ENCODE assay signal across 31 cellular contexts in genomic region chr5:60183881-60184280, GRCh38.
A peak's percentile ranks its signal among the peaks of the same experiment; 100 is the strongest.
DNase-seq lines count a peak whose midpoint lies in the region; ATAC-seq and TF ChIP-seq lines count a peak whose summit lies in the region.
"Had no signal": no experiment of that assay in that cellular context is flagged by ENCODE, and none has a peak within 500 bp of the region (broad histone marks: within the 10 kb centered on the region; RNA-seq: fewer than 3 reads in every experiment).

No MANE protein-coding gene starts in this region.

- H3K36me3 Mint-ChIP-seq in nephron (ENCODE audit: low read depth): no peaks in the 10 kb centered on the region

- DNase-seq in RWPE1 (ENCODE audit: low spot score) (no peak), HCEC 1CT (no peak), superior temporal gyrus (ENCODE audit: extremely low spot score) (no peak), anterior cingulate cortex (lab: John Stamatoyannopoulos, UW) (no peak)
- DNase-seq: activated CD4-positive, alpha-beta T cell treated with anti-CD3 and anti-CD28 coated beads, Interleukin-2, amount 10 ng/mL, durations not matched to agents 7 days and 5 days; activated naive CD4-positive, alpha-beta T cell treated with Interleukin-2 at 50 U/mL for 16 hours; activated T-cell treated with anti-CD3 and anti-CD28 coated beads, Interleukin-2, amount 50 U/mL, for 48 hours; body of pancreas; dermis blood vessel endothelial cell; DMS153; esophagus squamous epithelium; gastrocnemius medialis; Kasumi-1; mesendoderm; NCI-H1092; NCI-H187 treated with DMSO at 0.1 percent for 48 hours; NCI-H524; SHP77; stimulated activated naive CD4-positive, alpha-beta T cell treated with Interleukin-2 at 50 U/mL for 16 hours; T-helper 9 cell; uterus had no signal

- peak overlapping the region; percentile 80 to 83 (median 83) for H3K27ac Mint-ChIP-seq in nephron
- H3K27ac Mint-ChIP-seq: activated CD4-positive, alpha-beta T cell treated with anti-CD3 and anti-CD28 coated beads, Interleukin-2, amount 10 ng/mL, durations not matched to agents 7 days and 5 days; B cell had no signal

- no peak overlapping the region for H3K4me3 Mint-ChIP-seq in nephron
- H3K4me3 Mint-ChIP-seq: activated CD4-positive, alpha-beta T cell treated with anti-CD3 and anti-CD28 coated beads, Interleukin-2, amount 10 ng/mL, durations not matched to agents 7 days and 5 days; B cell had no signal

- H3K27ac ChIP-seq in RWPE1: no peak overlapping the region
- H3K27ac ChIP-seq: body of pancreas, esophagus squamous epithelium, gastrocnemius medialis, hepatocyte, neutrophil, thoracic aorta, uterus had no signal

- POLR2A ChIA-PET in RWPE1 (lab: Yijun Ruan, JAX; ENCODE audit: low non-redundant PET): no interaction called here

- TF ChIP-seq POLR2A in GM18505 (IDR thresholded peaks at IDR 0.05; ENCODE audit: borderline replicate concordance, extremely low read depth, insufficient read depth, insufficient read length): no peak

- CTCF ChIA-PET in RWPE1 (lab: Yijun Ruan, JAX): no interaction called here

- H3K9me3 Mint-ChIP-seq in nephron: no peaks in the 10 kb centered on the region
- H3K9me3 Mint-ChIP-seq: activated CD4-positive, alpha-beta T cell treated with anti-CD3 and anti-CD28 coated beads, Interleukin-2, amount 10 ng/mL, durations not matched to agents 7 days and 5 days had no signal

- H3K4me1 Mint-ChIP-seq in nephron: peaks cover 20% of the 10 kb centered on the region
- H3K4me1 Mint-ChIP-seq: activated CD4-positive, alpha-beta T cell treated with anti-CD3 and anti-CD28 coated beads, Interleukin-2, amount 10 ng/mL, durations not matched to agents 7 days and 5 days; B cell had no signal

- peak; percentile 62 for ATAC-seq in GM18505 (IDR thresholded peaks at IDR 0.05; ENCODE audit: unreplicated experiment)
- peak; percentile 67 for ATAC-seq in GM21619 (IDR thresholded peaks at IDR 0.05; ENCODE audit: unreplicated experiment)
- ATAC-seq in HG03460 (IDR thresholded peaks at IDR 0.05; ENCODE audit: unreplicated experiment): peak; percentile 65
- ATAC-seq: body of pancreas, gastrocnemius medialis, left lobe of liver had no signal

- no peak for TF ChIP-seq CTCF in nephron (IDR thresholded peaks at IDR 0.05; ENCODE audit: unreplicated experiment in 3 of 3)
- TF ChIP-seq CTCF in RWPE1 (conservative IDR thresholded peaks at IDR 0.05; ENCODE audit: low read depth): no peak

- H3K27me3 Mint-ChIP-seq in nephron (ENCODE audit: low read depth): no peaks in the 10 kb centered on the region
- H3K27me3 Mint-ChIP-seq: activated CD4-positive, alpha-beta T cell treated with anti-CD3 and anti-CD28 coated beads, Interleukin-2, amount 10 ng/mL, durations not matched to agents 7 days and 5 days; progenitor cell of endocrine pancreas had no signal
